Comparison of ENCODE assay signal across 2 cellular contexts in genomic region chr12:78928200-78929074, GRCh38.
TF ChIP-seq lines count a peak whose summit lies in the region.

No MANE protein-coding gene starts in this region.

TF ChIP-seq in A549, 52 proteins besides CTCF, POLR2A, EP300 and RAD21 (continued from another document):
- 0 out of 2 replicates have a peak, but pooled peaks have one; percentile 48 for TF ChIP-seq FOSL2 (IDR thresholded peaks at IDR 0.05)
- TF ChIP-seq FOSL2 (CRISPR knock-in tag; IDR thresholded peaks at IDR 0.05), result peak; percentile 67
- no peak for TF ChIP-seq ZNF302 (CRISPR knock-in tag; IDR thresholded peaks at IDR 0.05)
- no peak for TF ChIP-seq CHD4 (IDR thresholded peaks at IDR 0.05; ENCODE audit: borderline replicate concordance)
- 0 out of 2 replicates have a peak, but pooled peaks have one; percentile 20 for TF ChIP-seq HES2 (IDR thresholded peaks at IDR 0.05)
- TF ChIP-seq MAX (IDR thresholded peaks at IDR 0.05), result peak; percentile 58
- peak in 1 of 2 experiments; percentile 49; a peak in 1 of 4 replicates for TF ChIP-seq CEBPB (IDR thresholded peaks at IDR 0.05)
- no peak for TF ChIP-seq POLR2AphosphoS2 (conservative IDR thresholded peaks at IDR 0.05; ENCODE audit: low read length)
- TF ChIP-seq JUNB (IDR thresholded peaks at IDR 0.05), result peak; percentile 67
- 0 out of 3 replicates have a peak, but pooled peaks have one; percentile 13 for TF ChIP-seq BCL3 (IDR thresholded peaks at IDR 0.05)

TF ChIP-seq in SK-N-SH, 30 proteins besides CTCF, POLR2A, EP300 and RAD21:
- TF ChIP-seq REST (IDR thresholded peaks at IDR 0.05; ENCODE audit: low read depth, low read length) (peak; percentile 54; the same call in 1 of the 2 replicates), GABPA (IDR thresholded peaks at IDR 0.05; ENCODE audit: low read depth) (no peak), SIN3A (IDR thresholded peaks at IDR 0.05; ENCODE audit: borderline replicate concordance, low read depth, low read length) (0 out of 2 replicates have a peak, but pooled peaks have one; percentile 46), TCF12 (IDR thresholded peaks at IDR 0.05) (peak; percentile 84), FOSL2 (IDR thresholded peaks at IDR 0.05; ENCODE audit: borderline replicate concordance, low read depth) (peak; percentile 77), MEF2A (IDR thresholded peaks at IDR 0.05; ENCODE audit: borderline replicate concordance, low read depth) (no peak), RXRA (IDR thresholded peaks at IDR 0.05; ENCODE audit: borderline replicate concordance, low read depth) (peak; percentile 54; the same call in 1 of the 2 replicates), ZBTB33 (IDR thresholded peaks at IDR 0.05; ENCODE audit: borderline replicate concordance, low read depth) (no peak), MAX (IDR thresholded peaks at IDR 0.05; ENCODE audit: low read depth) (peak; percentile 73), NFIC (IDR thresholded peaks at IDR 0.05; ENCODE audit: borderline replicate concordance) (peak; percentile 36; the same call in 1 of the 2 replicates), JUND (IDR thresholded peaks at IDR 0.05) (peak; percentile 79), TAF1 (IDR thresholded peaks at IDR 0.05; ENCODE audit: borderline replicate concordance, low read depth, low read length) (0 out of 2 replicates have a peak, but pooled peaks have one; percentile 19), PBX3 (IDR thresholded peaks at IDR 0.05) (peak; percentile 97), GATA2 (CRISPR knock-in tag; IDR thresholded peaks at IDR 0.05) (no peak), USF2 (IDR thresholded peaks at IDR 0.05; ENCODE audit: borderline replicate concordance, low read depth, low read length) (no peak), FOXM1 (IDR thresholded peaks at IDR 0.05; ENCODE audit: low read depth) (peak; percentile 52; the same call in 1 of the 2 replicates), TEAD4 (IDR thresholded peaks at IDR 0.05; ENCODE audit: borderline replicate concordance, insufficient read depth) (0 out of 2 replicates have a peak, but pooled peaks have one; percentile 48), POLR2AphosphoS5 (IDR thresholded peaks at IDR 0.05; ENCODE audit: low read depth, low read length) (peak; percentile 55; the same call in 1 of the 2 replicates)
